Comparison of ENCODE assay signal across 21 cellular contexts in the genomic region with DNA sequence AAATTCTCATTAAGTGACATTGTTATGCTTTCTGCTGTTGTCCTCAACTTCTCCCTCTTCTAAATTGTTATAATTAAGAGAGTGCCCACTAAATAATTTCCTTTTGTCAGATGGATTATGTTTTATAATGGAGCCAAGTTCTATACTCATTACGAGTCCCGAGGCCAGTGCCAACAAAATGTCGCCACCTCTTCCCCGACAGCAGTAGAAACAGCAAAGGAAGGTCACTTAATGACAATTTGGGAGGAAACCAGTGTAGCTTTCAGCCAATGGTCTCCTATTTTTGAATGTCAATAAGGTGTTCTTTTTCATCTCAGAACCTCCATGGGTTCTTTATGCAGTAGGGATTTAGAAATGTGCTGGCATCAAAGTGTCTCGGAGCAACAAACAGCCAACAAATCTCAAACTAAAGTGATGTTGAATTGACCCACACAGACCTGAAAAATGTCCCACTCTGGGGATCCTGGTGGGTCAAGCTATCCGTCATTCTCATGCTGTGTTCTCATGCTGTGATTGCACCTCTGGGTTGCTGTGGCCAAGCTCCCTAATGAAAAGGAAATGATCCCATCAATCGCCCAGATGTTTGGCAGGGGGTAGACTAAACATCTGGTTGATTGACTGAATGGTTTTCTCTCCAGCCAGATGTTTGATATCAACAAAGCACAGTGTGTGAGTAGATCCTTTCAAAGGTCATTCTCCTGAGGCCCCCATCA.
DNase-seq lines count a peak whose midpoint lies in the region; ATAC-seq and TF ChIP-seq lines count a peak whose summit lies in the region.
"Had no signal": no experiment of that assay in that cellular context is flagged by ENCODE, and none has a peak within 500 bp of the region (broad histone marks: within the 10 kb centered on the region; RNA-seq: fewer than 3 reads in every experiment).

No MANE protein-coding gene starts in this region.

- 47% methylated on average over 7 of the region's 7 CpGs for WGBS in right cardiac atrium

- TF ChIP-seq CTCF in right atrium auricular region (IDR thresholded peaks at IDR 0.05) (no peak), upper lobe of right lung (IDR thresholded peaks at IDR 0.05) (no peak)

- H3K4me1 ChIP-seq in right atrium auricular region, result no peaks in the 10 kb centered on the region
- H3K4me1 ChIP-seq in right cardiac atrium (ENCODE audit: control insufficient read depth, insufficient read depth, low read length), result no peaks in the 10 kb centered on the region
- peaks cover 4% of the 10 kb centered on the region for H3K4me1 ChIP-seq in upper lobe of right lung
- H3K4me1 ChIP-seq: BLaER1, Caco-2 had no signal

- H3K27ac ChIP-seq in right atrium auricular region (no peak overlapping the region), right cardiac atrium (ENCODE audit: low read length) (no peak overlapping the region), upper lobe of right lung (no peak overlapping the region)
- H3K27ac ChIP-seq: 22Rv1, BLaER1, C4-2B, GM23248 had no signal

- DNase-seq in Right ventricle myocardium inferior (ENCODE audit: missing footprints) (peak; percentile 70), right atrium auricular region (ENCODE audit: low spot score) (no peak), left cardiac atrium (peak; percentile 34), right cardiac atrium (peak; percentile 28 to 78 (median 55)), upper lobe of right lung (no peak), iPS-NIHi11 (ENCODE audit: low spot score) (no peak), NCI-H748 treated with DMSO at 0.1 percent for 48 hours (lab: John Stamatoyannopoulos, UW) (no peak)
- no peak for DNase-seq in activated CD4-positive, alpha-beta T cell treated with anti-CD3 and anti-CD28 coated beads for 4 hours
- DNase-seq: Caco-2; CD4-positive, CD25-positive, alpha-beta regulatory T cell; CD8-positive, alpha-beta T cell; DMS153; DND-41; GDM1; GM23248; H7; HCEC 1CT had no signal

- H3K9me3 ChIP-seq in right atrium auricular region, result no peaks in the 10 kb centered on the region
- no peaks in the 10 kb centered on the region for H3K9me3 ChIP-seq in right cardiac atrium (ENCODE audit: control insufficient read depth, low read length)
- H3K9me3 ChIP-seq in upper lobe of right lung, result no peaks in the 10 kb centered on the region
- H3K9me3 ChIP-seq: BLaER1, Caco-2 had no signal

- H3K4me3 ChIP-seq in right atrium auricular region (no peak overlapping the region), right cardiac atrium (ENCODE audit: low read length) (no peak overlapping the region), upper lobe of right lung (no peak overlapping the region)
- H3K4me3 ChIP-seq: BLaER1, GM12878, GM23248 had no signal

- peak; percentile 79 for ATAC-seq in Right ventricle myocardium inferior
- ATAC-seq in left cardiac atrium, result peak; percentile 45 to 78
- peak in 1 of 2 donors; percentile 43 for ATAC-seq in right cardiac atrium
- ATAC-seq in upper lobe of right lung, result peak; percentile 46
- ATAC-seq: CD8-positive, alpha-beta T cell; GM12878 had no signal

- H3K36me3 ChIP-seq in right atrium auricular region (no peaks in the 10 kb centered on the region), upper lobe of right lung (no peaks in the 10 kb centered on the region)
- H3K36me3 ChIP-seq: BLaER1 had no signal

- intact Hi-C loops in Right ventricle myocardium inferior (cut with DNase I), result no loop called here
- intact Hi-C loops in left cardiac atrium (cut with DNase I), result no loop called here
- intact Hi-C loops in right cardiac atrium (cut with DNase I), result no loop called here
- intact Hi-C loops in upper lobe of right lung (cut with DNase I), result no loop called here

- H3K27me3 ChIP-seq in right atrium auricular region (no peaks in the 10 kb centered on the region), right cardiac atrium (ENCODE audit: control insufficient read depth, insufficient read depth) (no peaks in the 10 kb centered on the region), upper lobe of right lung (no peaks in the 10 kb centered on the region)
- H3K27me3 ChIP-seq: BLaER1 had no signal

Comparison
In these comparisons a context has a peak if more than half of its experiments do, and no peak if none do; other contexts are left out.
1. DNase-seq: peak in Right ventricle myocardium inferior (single experiment), left cardiac atrium (single experiment) and right cardiac atrium (3 of 3); none in right atrium auricular region (single experiment), upper lobe of right lung (single experiment), iPS-NIHi11 (single experiment), NCI-H748 treated with DMSO at 0.1 percent for 48 hours (single experiment) and activated CD4-positive, alpha-beta T cell treated with anti-CD3 and anti-CD28 coated beads for 4 hours (0 of 2).